In the genomic region with DNA sequence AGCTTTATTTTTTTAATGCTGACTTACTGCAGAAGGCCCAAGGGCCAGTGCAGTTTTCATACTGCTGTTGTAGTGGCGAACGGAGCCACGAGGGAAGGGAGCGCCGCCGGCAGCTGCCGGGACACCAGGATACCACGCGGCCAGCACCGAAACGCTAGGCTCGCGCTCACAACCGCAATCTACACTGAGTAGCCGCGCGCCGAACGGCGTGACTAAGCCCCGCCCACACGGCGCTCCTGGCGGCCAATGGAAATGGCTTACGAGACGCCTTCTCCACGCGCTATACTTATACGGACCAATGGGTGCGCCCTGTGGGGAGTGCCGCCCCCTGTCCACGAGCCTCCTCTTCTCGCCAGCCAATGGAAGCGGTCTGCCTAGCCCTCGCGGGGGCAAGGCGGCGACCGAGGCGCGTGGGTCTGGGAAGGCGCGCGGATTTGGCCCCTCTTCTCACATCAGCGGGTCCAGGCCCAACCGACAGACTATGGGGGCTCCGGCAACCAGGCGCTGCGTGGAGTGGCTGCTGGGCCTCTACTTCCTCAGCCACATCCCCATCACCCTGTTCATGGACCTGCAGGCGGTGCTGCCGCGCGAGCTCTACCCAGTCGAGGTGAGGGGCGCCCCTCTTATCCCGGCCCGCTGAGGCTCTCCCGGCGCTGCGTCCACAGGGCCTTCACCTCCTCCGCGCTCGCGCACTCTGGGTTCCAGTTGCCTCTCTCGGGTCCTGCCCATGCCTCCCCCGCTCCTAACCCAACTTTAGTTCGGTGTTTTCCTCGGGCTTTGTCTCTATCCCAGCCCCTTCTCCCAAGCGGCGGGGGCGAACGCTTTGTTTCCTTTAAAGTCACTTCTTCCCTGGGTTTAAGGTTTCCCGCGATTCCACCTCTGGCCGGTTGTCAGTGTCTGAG, we compare ENCODE assay signal across 8 cellular contexts. TPM values are rescaled to one million over a fixed set of nuclear protein-coding genes. Genes with fewer than 3 reads are reported as not detected.
DNase-seq lines count a peak whose midpoint lies in the region; ATAC-seq and TF ChIP-seq lines count a peak whose summit lies in the region.

TMEM97 (plus strand) TSS at position 442 of the 902 bp plus-strand sequence; CDS start at position 482, 40 bp downstream.

- H3K27me3 ChIP-seq in hepatocyte = no peaks in the 10 kb centered on the region

- ATAC-seq in GM18517 (IDR thresholded peaks at IDR 0.05; ENCODE audit: unreplicated experiment) = peak; percentile 91
- ATAC-seq in HG03039 (IDR thresholded peaks at IDR 0.05; ENCODE audit: unreplicated experiment) = peak; percentile 92

- peak within 1 kb of the TSS; percentile 85 for H2AFZ ChIP-seq in hepatocyte

- H4K20me1 ChIP-seq in hepatocyte (ENCODE audit: insufficient read depth, poor library complexity, severe bottlenecking) = no peaks in the 10 kb centered on the region

- peak within 1 kb of the TSS; percentile 86 for H3K27ac ChIP-seq in hepatocyte

- TF ChIP-seq CTCF in hepatocyte (IDR thresholded peaks at IDR 0.05; ENCODE audit: poor library complexity) = peak; percentile 17

- no peaks in the 10 kb centered on the region for H3K9me3 ChIP-seq in hepatocyte (ENCODE audit: low read depth)

- peaks cover 44% of the 10 kb centered on the region for H3K79me2 ChIP-seq in hepatocyte

- H3K4me2 ChIP-seq in hepatocyte = peak within 1 kb of the TSS; percentile 84

- DNase-seq in 8988T = peak; percentile 95
- peak; percentile 92 to 95 for DNase-seq in NCI-H2081 (lab: John Stamatoyannopoulos, UW)
- DNase-seq in T-helper 9 cell = peak; percentile 88
- DNase-seq in astrocyte of the hippocampus (ENCODE audit: low read depth, low spot score) = peak; percentile 99
- peak; percentile 98 for DNase-seq in hepatocyte (ENCODE audit: low spot score)
- peak; percentile 97 for DNase-seq in retina

- no peaks in the 10 kb centered on the region for H3K36me3 ChIP-seq in hepatocyte (replicated peaks; ENCODE audit: insufficient read depth, low read depth)

- peaks cover 26% of the 10 kb centered on the region for H3K4me1 ChIP-seq in hepatocyte (ENCODE audit: insufficient read depth)

- H3K4me3 ChIP-seq in hepatocyte = peak within 1 kb of the TSS; percentile 55

- H3K9me2 ChIP-seq in hepatocyte (replicated peaks; ENCODE audit: insufficient read depth) = no peaks in the 10 kb centered on the region

- WGBS in hepatocyte (ENCODE audit: low lambda C conversion rate, missing lambda C conversion rate) = under 1% methylated on average over 71 of the region's 75 CpGs

RNA-seq across cellular contexts. Expression of gene TMEM97, which starts in this region (rescaled TPM):
- 66.9 and 74.7 TPM in 2 replicates for total RNA-seq in hepatocyte
- polyA plus RNA-seq in hepatocyte = 63.6 and 69.1 TPM in 2 replicates

Comparison
In these comparisons a context has a peak if more than half of its experiments do, and no peak if none do; other contexts are left out.
1. Peak in every context shown above with its lines: DNase-seq, ATAC-seq, H3K4me3 ChIP-seq and H3K27ac ChIP-seq.